In genomic region chr2:33476100-33476792, GRCh38 we compare ENCODE assay signal across 8 cellular contexts. TPM values are rescaled to one million over a fixed set of nuclear protein-coding genes. Genes with fewer than 3 reads are reported as not detected.
DNase-seq lines count a peak whose midpoint lies in the region; ATAC-seq and TF ChIP-seq lines count a peak whose summit lies in the region.

TSS of gene RASGRP3 (plus strand) at chr2:33476649. CDS start at chr2:33515137, 38,488 bp downstream.

- peak within 1 kb of the TSS; percentile 59 for H3K4me3 ChIP-seq in epithelial cell of proximal tubule (ENCODE audit: low read depth, low read length)

- DNase-seq in CD14-positive monocyte (ENCODE audit: low spot score): peak; percentile 74
- DNase-seq in NOMO-1 treated with dmso at 0.1 percent for 144 hours (lab: John Stamatoyannopoulos, UW; ENCODE audit: unreplicated experiment): peak; percentile 26
- DNase-seq in activated T-cell treated with anti-CD3 and anti-CD28 coated beads for 4 hours: peak; percentile 45
- DNase-seq in epithelial cell of proximal tubule (ENCODE audit: low read depth): peak; percentile 67
- peak; percentile 90 for DNase-seq in mucosa of gallbladder (ENCODE audit: low spot score)
- peak; percentile 34 for DNase-seq in stimulated activated CD8-positive, alpha-beta memory T cell treated with anti-CD3 and anti-CD28 coated beads, Interleukin-4, amount 100 ng/mL, for 24 hours (ENCODE audit: low read depth)

- intact Hi-C loops in CD14-positive monocyte (cut with micrococcal nuclease): loop anchor here (5.0 to 10.0 kb wide), 3 partner anchors 106 to 121 kb away; partner anchors contain the start of gene FAM98A (in 1 of the 2)

- H3K27me3 Mint-ChIP-seq in CD14-positive monocyte (ENCODE audit: low read depth in 3 of 3): peaks cover 0 to 2% (median 0%) of the 10 kb centered on the region in 3 donors

- peaks cover 43% of the 10 kb centered on the region for H3K4me1 Mint-ChIP-seq in CD14-positive monocyte

- H3K4me3 Mint-ChIP-seq in CD14-positive monocyte: peak within 1 kb of the TSS; percentile 97 to 99

- no peak for TF ChIP-seq CTCF in CD14-positive monocyte (IDR thresholded peaks at IDR 0.05)
- TF ChIP-seq CTCF in epithelial cell of proximal tubule (conservative IDR thresholded peaks at IDR 0.05; ENCODE audit: low read depth, low read length): no peak

- H3K27ac Mint-ChIP-seq in CD14-positive monocyte: peak within 1 kb of the TSS; percentile 92 to 96 (median 95)

- ATAC-seq in GM19328 (IDR thresholded peaks at IDR 0.05; ENCODE audit: unreplicated experiment): peak; percentile 41
- peak; percentile 54 for ATAC-seq in HG03460 (IDR thresholded peaks at IDR 0.05; ENCODE audit: unreplicated experiment)

- H3K36me3 Mint-ChIP-seq in CD14-positive monocyte: no peaks in the 10 kb centered on the region

- peaks cover 0 to 4% (median 0%) of the 10 kb centered on the region in 7 donors for H3K9me3 Mint-ChIP-seq in CD14-positive monocyte

RNA-seq across cellular contexts. Expression of gene RASGRP3, which starts in this region (rescaled TPM):
- polyA plus RNA-seq in CD14-positive monocyte: under 1 TPM; 0.62 to 0.89 TPM
- 0.36 and 1.1 TPM in 2 replicates for total RNA-seq in epithelial cell of proximal tubule
- 7.4 TPM for total RNA-seq in mucosa of gallbladder

Comparison
In these comparisons a context has a peak if more than half of its experiments do, and no peak if none do; other contexts are left out.
1. Peak in every context shown above with its lines: DNase-seq, ATAC-seq and H3K4me3 ChIP-seq.
2. Peak in DNase-seq in CD14-positive monocyte; RNA of the gene not detected or under 1 TPM.
3. DNase-seq: peak in every context shown above with its lines; median percentile 90 in mucosa of gallbladder; 74 in CD14-positive monocyte; 67 in epithelial cell of proximal tubule; 45 in activated T-cell treated with anti-CD3 and anti-CD28 coated beads for 4 hours; 34 in stimulated activated CD8-positive, alpha-beta memory T cell treated with anti-CD3 and anti-CD28 coated beads, Interleukin-4, amount 100 ng/mL, for 24 hours; 26 in NOMO-1 treated with dmso at 0.1 percent for 144 hours.